ENCODE assay signal across 6 cellular contexts in genomic region chr17:8189041-8189710, GRCh38. TPM values are rescaled to one million over a fixed set of nuclear protein-coding genes. Genes with fewer than 3 reads are reported as not detected.
A peak's percentile ranks its signal among the peaks of the same experiment; 100 is the strongest.
DNase-seq lines count a peak whose midpoint lies in the region; ATAC-seq, FAIRE-seq and TF ChIP-seq lines count a peak whose summit lies in the region.

No MANE protein-coding gene starts in this region.

- peak overlapping the region; percentile 64 to 88 for H3K9ac ChIP-seq in kidney (ENCODE audit: low read length in 2 of 2)

- no peak overlapping the region for H3K4me3 Mint-ChIP-seq in activated CD4-positive, alpha-beta memory T cell treated with anti-CD3 and anti-CD28 coated beads, Interleukin-2, amount 10 ng/mL, durations not matched to agents 7 days and 5 days

- H3K27me3 Mint-ChIP-seq in activated CD4-positive, alpha-beta memory T cell treated with anti-CD3 and anti-CD28 coated beads, Interleukin-2, amount 10 ng/mL, durations not matched to agents 7 days and 5 days = no peaks in the 10 kb centered on the region

- intact Hi-C loops in kidney (cut with DNase I) = loop anchor here (10.0 kb wide), 1 partner anchor 64 kb away; the partner anchor contains the start of gene HES7
- intact Hi-C loops in sciatic nerve (cut with DNase I) = no loop called here

- ATAC-seq in HG03095 (IDR thresholded peaks at IDR 0.05; ENCODE audit: unreplicated experiment) (no peak), HG02759 (IDR thresholded peaks at IDR 0.05; ENCODE audit: unreplicated experiment) (no peak), sciatic nerve (no peak)

- H3K9me3 Mint-ChIP-seq in activated CD4-positive, alpha-beta memory T cell treated with anti-CD3 and anti-CD28 coated beads, Interleukin-2, amount 10 ng/mL, durations not matched to agents 7 days and 5 days = no peaks in the 10 kb centered on the region

- peaks cover 20 to 36% of the 10 kb centered on the region in 2 donors for H3K4me1 ChIP-seq in kidney (ENCODE audit: control insufficient read depth in 1 of 2, insufficient read depth in 1 of 2, low read depth in 1 of 2, low read length in 2 of 2)

- CTCF ChIA-PET in activated CD4-positive, alpha-beta memory T cell treated with anti-CD3 and anti-CD28 coated beads, Interleukin-2, amount 10 ng/mL, durations not matched to agents 7 days and 5 days (lab: Charles Lee) = interaction anchor here (1.1 to 5.5 kb wide), 6 partner anchors 19 to 187 kb away, joined by 4 to 52 read pairs (median 6); partner anchors contain the start of genes AURKB, KRABD2 and SLC25A35

- peaks cover 14% of the 10 kb centered on the region for H3K4me1 Mint-ChIP-seq in activated CD4-positive, alpha-beta memory T cell treated with anti-CD3 and anti-CD28 coated beads, Interleukin-2, amount 10 ng/mL, durations not matched to agents 7 days and 5 days

- TF ChIP-seq CTCF in GM12875 (IDR thresholded peaks at IDR 0.05; ENCODE audit: borderline replicate concordance, insufficient read depth, low read depth, low read length) (no peak), kidney (IDR thresholded peaks at IDR 0.05; ENCODE audit: borderline replicate concordance, extremely low read depth, insufficient read depth) (no peak)

- DNase-seq in activated CD4-positive, alpha-beta memory T cell treated with anti-CD3 and anti-CD28 coated beads, Interleukin-2, amount 10 ng/mL, durations not matched to agents 7 days and 5 days = peak; percentile 44
- DNase-seq in kidney (peak; percentile 85), sciatic nerve (ENCODE audit: low spot score) (no peak)

- POLR2A ChIA-PET in activated CD4-positive, alpha-beta memory T cell treated with anti-CD3 and anti-CD28 coated beads, Interleukin-2, amount 10 ng/mL, durations not matched to agents 7 days and 5 days (lab: Charles Lee) = interaction anchor here (0.9 to 21.0 kb wide), 16 partner anchors 10 to 273 kb away, joined by 3 to 612 read pairs (median 15); partner anchors contain the start of genes ALOXE3, AURKB, CTC1 and PFAS

- H3K36me3 ChIP-seq in kidney (ENCODE audit: control insufficient read depth in 1 of 2, insufficient read depth in 2 of 2, low read length in 2 of 2) = no peaks in the 10 kb centered on the region

- no peaks in the 10 kb centered on the region for H3K36me3 Mint-ChIP-seq in activated CD4-positive, alpha-beta memory T cell treated with anti-CD3 and anti-CD28 coated beads, Interleukin-2, amount 10 ng/mL, durations not matched to agents 7 days and 5 days (ENCODE audit: low read depth)

- H3K4me3 ChIP-seq in GM12875 (ENCODE audit: low read depth, low read length) (peak overlapping the region; percentile 97), kidney (ENCODE audit: low read length in 2 of 2) (peak overlapping the region; percentile 63 to 90)

- no peaks in the 10 kb centered on the region for H3K9me3 ChIP-seq in kidney (ENCODE audit: control insufficient read depth in 1 of 2, low read length in 2 of 2)

- peak overlapping the region; percentile 95 to 96 for H3K27ac ChIP-seq in kidney (ENCODE audit: low read depth in 2 of 2, low read length in 2 of 2)

- H3K27ac Mint-ChIP-seq in activated CD4-positive, alpha-beta memory T cell treated with anti-CD3 and anti-CD28 coated beads, Interleukin-2, amount 10 ng/mL, durations not matched to agents 7 days and 5 days = no peak overlapping the region

- no peak for FAIRE-seq in kidney (lab: Jason Lieb, UNC)

RNA-seq across cellular contexts. Expression of gene BORCS6, which starts 0.8 kb away (rescaled TPM):
- total RNA-seq in activated CD4-positive, alpha-beta memory T cell treated with anti-CD3 and anti-CD28 coated beads, Interleukin-2, amount 10 ng/mL, durations not matched to agents 7 days and 5 days = 10 to 100 TPM; 16.3 to 17.0 TPM
- total RNA-seq in kidney (8.6 TPM), sciatic nerve (14.4 TPM)
- 15.4 TPM for polyA plus RNA-seq in kidney (ENCODE audit: insufficient read depth, low read depth, low replicate concordance)

RNA-seq across cellular contexts. Expression of gene TMEM107, which starts 13.0 kb away (rescaled TPM):
- 10 to 100 TPM; 49.7 to 53.9 TPM for total RNA-seq in activated CD4-positive, alpha-beta memory T cell treated with anti-CD3 and anti-CD28 coated beads, Interleukin-2, amount 10 ng/mL, durations not matched to agents 7 days and 5 days
- total RNA-seq in kidney (23.4 TPM), sciatic nerve (23.0 TPM)
- polyA plus RNA-seq in kidney (ENCODE audit: insufficient read depth, low read depth, low replicate concordance) = 24.6 TPM

RNA-seq across cellular contexts. Expression of gene AURKB, which starts 21.2 kb away (rescaled TPM):
- 100 to 1,000 TPM; 160 to 167 TPM for total RNA-seq in activated CD4-positive, alpha-beta memory T cell treated with anti-CD3 and anti-CD28 coated beads, Interleukin-2, amount 10 ng/mL, durations not matched to agents 7 days and 5 days
- total RNA-seq in kidney = 2.8 TPM
- polyA plus RNA-seq in kidney (ENCODE audit: insufficient read depth, low read depth, low replicate concordance) = 0.43 TPM
- total RNA-seq in sciatic nerve = 48.5 TPM

RNA-seq across cellular contexts. Expression of gene VAMP2, which starts 26.4 kb away (rescaled TPM):
- 10 to 100 TPM; 75.2 to 79.1 TPM for total RNA-seq in activated CD4-positive, alpha-beta memory T cell treated with anti-CD3 and anti-CD28 coated beads, Interleukin-2, amount 10 ng/mL, durations not matched to agents 7 days and 5 days
- 107 TPM for total RNA-seq in kidney
- 124 TPM for polyA plus RNA-seq in kidney (ENCODE audit: insufficient read depth, low read depth, low replicate concordance)
- total RNA-seq in sciatic nerve = 108 TPM

RNA-seq across cellular contexts. Expression of gene PER1, which starts 37.0 kb away (rescaled TPM):
- total RNA-seq in activated CD4-positive, alpha-beta memory T cell treated with anti-CD3 and anti-CD28 coated beads, Interleukin-2, amount 10 ng/mL, durations not matched to agents 7 days and 5 days = 10 to 100 TPM; 53.5 to 56.6 TPM
- total RNA-seq in kidney (161 TPM), sciatic nerve (182 TPM)
- 25.2 TPM for polyA plus RNA-seq in kidney (ENCODE audit: insufficient read depth, low read depth, low replicate concordance)

Comparison
In these comparisons a context has a peak if more than half of its experiments do, and no peak if none do; other contexts are left out.
1. RNA of gene AURKB, which starts 21.2 kb away (total RNA-seq): 160 to 167 TPM in activated CD4-positive, alpha-beta memory T cell treated with anti-CD3 and anti-CD28 coated beads, Interleukin-2, amount 10 ng/mL, durations not matched to agents 7 days and 5 days and 48.5 TPM in sciatic nerve (single experiment); 2.8 TPM in kidney (single experiment); every median in the first group is over 10 times any median in the second.